In genomic region chr5:6759401-6759800, GRCh38 we compare ENCODE assay signal across 1 cellular context.
TF ChIP-seq lines count a peak whose summit lies in the region.

No MANE protein-coding gene starts in this region.

TF ChIP-seq in GM23338, 12 proteins besides CTCF, POLR2A, EP300 and RAD21 (continued from another document):
- TF ChIP-seq, protein P1, sequence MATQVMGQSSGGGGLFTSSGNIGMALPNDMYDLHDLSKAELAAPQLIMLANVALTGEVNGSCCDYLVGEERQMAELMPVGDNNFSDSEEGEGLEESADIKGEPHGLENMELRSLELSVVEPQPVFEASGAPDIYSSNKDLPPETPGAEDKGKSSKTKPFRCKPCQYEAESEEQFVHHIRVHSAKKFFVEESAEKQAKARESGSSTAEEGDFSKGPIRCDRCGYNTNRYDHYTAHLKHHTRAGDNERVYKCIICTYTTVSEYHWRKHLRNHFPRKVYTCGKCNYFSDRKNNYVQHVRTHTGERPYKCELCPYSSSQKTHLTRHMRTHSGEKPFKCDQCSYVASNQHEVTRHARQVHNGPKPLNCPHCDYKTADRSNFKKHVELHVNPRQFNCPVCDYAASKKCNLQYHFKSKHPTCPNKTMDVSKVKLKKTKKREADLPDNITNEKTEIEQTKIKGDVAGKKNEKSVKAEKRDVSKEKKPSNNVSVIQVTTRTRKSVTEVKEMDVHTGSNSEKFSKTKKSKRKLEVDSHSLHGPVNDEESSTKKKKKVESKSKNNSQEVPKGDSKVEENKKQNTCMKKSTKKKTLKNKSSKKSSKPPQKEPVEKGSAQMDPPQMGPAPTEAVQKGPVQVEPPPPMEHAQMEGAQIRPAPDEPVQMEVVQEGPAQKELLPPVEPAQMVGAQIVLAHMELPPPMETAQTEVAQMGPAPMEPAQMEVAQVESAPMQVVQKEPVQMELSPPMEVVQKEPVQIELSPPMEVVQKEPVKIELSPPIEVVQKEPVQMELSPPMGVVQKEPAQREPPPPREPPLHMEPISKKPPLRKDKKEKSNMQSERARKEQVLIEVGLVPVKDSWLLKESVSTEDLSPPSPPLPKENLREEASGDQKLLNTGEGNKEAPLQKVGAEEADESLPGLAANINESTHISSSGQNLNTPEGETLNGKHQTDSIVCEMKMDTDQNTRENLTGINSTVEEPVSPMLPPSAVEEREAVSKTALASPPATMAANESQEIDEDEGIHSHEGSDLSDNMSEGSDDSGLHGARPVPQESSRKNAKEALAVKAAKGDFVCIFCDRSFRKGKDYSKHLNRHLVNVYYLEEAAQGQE (IDR thresholded peaks at IDR 0.05; ENCODE audit: unreplicated experiment) = no peak
- no peak for TF ChIP-seq STAT1 (IDR thresholded peaks at IDR 0.05; ENCODE audit: unreplicated experiment)
- TF ChIP-seq POLR2AphosphoS5 (IDR thresholded peaks at IDR 0.05; ENCODE audit: low read depth) = no peak
- no peak for TF ChIP-seq ZNF114 (CRISPR knock-in tag; IDR thresholded peaks at IDR 0.05)
- TF ChIP-seq EZH2phosphoT487 (IDR thresholded peaks at IDR 0.05; ENCODE audit: unreplicated experiment) = no peak
